8 cellular contexts compared by ENCODE assay signal in the genomic region with DNA sequence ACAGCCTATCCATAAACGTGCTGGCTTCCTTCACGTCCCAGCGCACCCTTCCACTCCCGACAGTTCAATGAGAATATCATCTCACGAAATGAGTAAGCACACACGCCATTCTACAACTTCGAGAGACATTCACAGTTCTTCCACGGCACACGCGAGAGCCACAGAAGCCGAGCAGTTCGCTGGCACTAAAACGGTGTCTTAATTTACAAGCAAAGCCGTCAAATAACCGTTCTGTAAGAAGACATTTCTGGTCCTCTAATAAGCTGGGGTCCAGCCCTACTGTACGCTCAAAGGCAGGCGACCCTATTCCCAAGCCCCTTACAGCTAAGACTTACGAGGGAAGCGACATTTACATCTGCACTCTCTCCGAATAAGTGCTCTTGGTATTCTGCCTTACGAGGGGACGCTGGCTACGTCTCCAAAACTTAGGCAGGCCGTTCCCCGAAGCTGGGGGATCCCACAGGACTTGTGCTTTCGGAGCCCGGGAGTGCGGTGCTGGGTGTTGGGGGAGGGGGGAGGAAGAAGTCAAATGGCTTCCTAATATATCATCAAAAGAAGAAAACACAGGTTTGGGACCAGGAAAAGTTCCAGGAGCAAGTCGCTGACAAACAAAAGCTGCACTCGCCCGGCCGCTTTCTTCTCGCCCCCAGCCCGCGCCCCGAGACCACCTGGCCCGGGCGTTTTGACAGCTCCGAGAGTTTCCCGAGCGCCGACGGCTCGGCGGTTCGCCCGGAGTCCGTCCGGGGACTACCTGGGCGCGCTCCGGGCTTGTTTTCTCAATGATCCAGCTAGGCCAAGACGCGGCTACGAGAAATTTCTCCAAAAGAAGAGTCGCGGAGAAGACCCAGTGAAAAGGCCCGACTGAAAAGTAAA. TPM values are rescaled to one million over a fixed set of nuclear protein-coding genes. Genes with fewer than 3 reads are reported as not detected.
DNase-seq lines count a peak whose midpoint lies in the region; ATAC-seq and TF ChIP-seq lines count a peak whose summit lies in the region.
"Not testable (repeated sequence)": the region's sequence is repeated elsewhere in the genome, so short reads cannot be mapped to it uniquely, and the experiment has no call there.

No MANE protein-coding gene starts in this region.

- not testable (repeated sequence) for H3K27me3 ChIP-seq in BLaER1

- peaks cover 38% of the 10 kb centered on the region for H3K4me1 ChIP-seq in BLaER1
- peaks cover 18% of the 10 kb centered on the region for H3K4me1 ChIP-seq in mucosa of descending colon (ENCODE audit: low read depth)

- H3K36me3 ChIP-seq in BLaER1; mucosa of descending colon (ENCODE audit: low read depth): not testable (repeated sequence)

- ATAC-seq in GM21381 (IDR thresholded peaks at IDR 0.05; ENCODE audit: unreplicated experiment) (peak; percentile 23), mucosa of descending colon (peak; percentile 11)

- H3K27ac ChIP-seq in BLaER1: peak overlapping the region; percentile 96

- H4K20me1 ChIP-seq in BLaER1: peaks cover 54% of the 10 kb centered on the region

- DNase-seq in HuH-7 (ENCODE audit: low spot score) (peak; percentile 32), SW480 (ENCODE audit: low spot score) (peak; percentile 33), fibroblast of peridontal ligament (ENCODE audit: extremely low read depth) (peak; percentile 51), mucosa of descending colon (peak; percentile 63 to 64 (median 64))
- DNase-seq in activated naive CD4-positive, alpha-beta T cell treated with anti-CD3 and anti-CD28 coated beads, Interleukin-2, amount 50 U/mL, for 16 hours: peak; percentile 45
- DNase-seq in stimulated activated CD4-positive, alpha-beta T cell treated with anti-CD3 and anti-CD28 coated beads, Interleukin-4, amount 100 ng/mL, for 48 hours (ENCODE audit: low read depth in 2 of 2): peak; percentile 16 to 25

- peak overlapping the region; percentile 93 for H3K4me2 ChIP-seq in BLaER1

- H3K4me3 ChIP-seq in BLaER1 (peak overlapping the region; percentile 86), mucosa of descending colon (peak overlapping the region; percentile 77)

- H3K9ac ChIP-seq in BLaER1: peak overlapping the region; percentile 97

- H3K9me3 ChIP-seq in BLaER1, mucosa of descending colon: not testable (repeated sequence)

- intact Hi-C loops in mucosa of descending colon (cut with DNase I, micrococcal nuclease): not testable (repeated sequence)

- not testable (repeated sequence) for TF ChIP-seq CTCF in mucosa of descending colon (IDR thresholded peaks at IDR 0.05)

RNA-seq across cellular contexts. Expression of a gene that starts 1.1 kb away (rescaled TPM):
- 100 to 1,000 TPM in 2 of 3 donors, 10 to 100 TPM in 1; 79.6 to 121 (median 102) TPM for total RNA-seq in mucosa of descending colon

Comparison
In these comparisons a context has a peak if more than half of its experiments do, and no peak if none do; other contexts are left out.
1. Peak in every context shown above with its lines: DNase-seq, ATAC-seq, H3K4me3 ChIP-seq and H3K27ac ChIP-seq.